24 cellular contexts compared by ENCODE assay signal in the genomic region with DNA sequence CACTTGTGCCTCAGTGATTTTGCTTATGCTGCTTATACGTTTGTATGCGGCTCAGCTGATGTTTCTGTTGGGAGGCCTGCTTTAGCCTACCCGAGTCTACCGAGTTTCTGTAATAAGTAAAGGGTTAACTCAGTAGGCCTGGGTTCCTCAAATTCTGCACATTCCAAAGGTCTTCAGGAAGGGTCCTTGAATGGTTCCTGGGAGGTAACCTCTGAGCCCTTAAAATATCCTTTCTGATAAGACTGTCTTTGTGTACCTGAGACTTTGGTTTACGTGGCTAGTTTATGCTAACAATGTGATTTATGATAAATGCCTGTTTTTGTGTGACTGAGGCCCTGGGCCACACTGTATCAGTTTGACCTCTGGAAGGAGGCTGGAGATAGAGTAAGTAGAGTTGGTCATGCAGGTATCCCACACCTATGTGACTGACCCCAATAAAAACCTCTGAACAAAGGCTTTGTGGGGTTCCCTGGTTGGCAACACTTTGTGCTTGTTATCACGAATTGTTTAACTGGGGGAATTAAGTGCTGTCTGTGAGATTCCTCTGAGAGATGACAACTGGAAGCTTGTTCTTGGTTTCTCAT. TPM values are rescaled to one million over a fixed set of nuclear protein-coding genes. Genes with fewer than 3 reads are reported as not detected.
DNase-seq lines count a peak whose midpoint lies in the region; ATAC-seq and TF ChIP-seq lines count a peak whose summit lies in the region.
"Had no signal": no experiment of that assay in that cellular context is flagged by ENCODE, and none has a peak within 500 bp of the region (broad histone marks: within the 10 kb centered on the region; RNA-seq: fewer than 3 reads in every experiment).

No MANE protein-coding gene starts in this region.

- POLR2A ChIA-PET in MCF 10A (lab: Yijun Ruan, JAX) = interaction anchor here (1.0 kb wide), 1 partner anchor 94 kb away, joined by 3 read pairs; no protein-coding TSS in a partner anchor

- peak overlapping the region; percentile 5 for H3K56ac ChIP-seq in mesendoderm (ENCODE audit: low read length)

- H3K27me3 ChIP-seq in mammary epithelial cell (ENCODE audit: insufficient read depth, low read length) (no peaks in the 10 kb centered on the region), hepatocyte (no peaks in the 10 kb centered on the region), mesendoderm (ENCODE audit: insufficient read depth, low read length, poor library complexity) (no peaks in the 10 kb centered on the region)
- H3K27me3 ChIP-seq: BLaER1, SJCRH30 had no signal

- H3K4ac ChIP-seq in mesendoderm (ENCODE audit: low read depth, low read length) = no peak overlapping the region

- H2BK120ac ChIP-seq in mesendoderm (ENCODE audit: low read depth, low read length) = no peak overlapping the region

- H3K27me3 Mint-ChIP-seq in MCF 10A (ENCODE audit: insufficient read depth, unreplicated experiment) = no peaks in the 10 kb centered on the region

- no peak overlapping the region for H2BK5ac ChIP-seq in mesendoderm (ENCODE audit: low read length)

- H2AFZ ChIP-seq in mammary epithelial cell (ENCODE audit: low read depth, low read length) = peak overlapping the region; percentile 32
- no peak overlapping the region for H2AFZ ChIP-seq in hepatocyte

- intact Hi-C loops in mammary epithelial cell (cut with micrococcal nuclease) (no loop called here), MCF 10A (cut with micrococcal nuclease) (loop anchor here (10.0 kb wide), 1 partner anchor 152 kb away; no protein-coding TSS in a partner anchor), head of caudate nucleus (cut with DNase I) (no loop called here)

- TF ChIP-seq CTCF in mammary epithelial cell (conservative IDR thresholded peaks at IDR 0.05 in 1 of 2, IDR thresholded peaks at IDR 0.05 in 1 of 2; ENCODE audit: extremely low read depth in 1 of 2, insufficient read depth in 1 of 2, low read depth in 1 of 2, low read length in 2 of 2) (no peak), MCF 10A (IDR thresholded peaks at IDR 0.05; ENCODE audit: unreplicated experiment) (no peak), hepatocyte (IDR thresholded peaks at IDR 0.05; ENCODE audit: poor library complexity) (no peak)

- no peaks in the 10 kb centered on the region for H3K4me1 Mint-ChIP-seq in MCF 10A (ENCODE audit: insufficient read depth, unreplicated experiment)

- H3K27ac Mint-ChIP-seq in MCF 10A (ENCODE audit: low read depth, unreplicated experiment) = no peak overlapping the region
- H3K27ac Mint-ChIP-seq: CD4-positive, alpha-beta T cell had no signal

- BruUV-seq in mammary epithelial cell (replicated peaks; lab: Mats Ljungman, UMichigan) (no TSS peak), MCF 10A (replicated peaks; lab: Mats Ljungman, UMichigan) (no TSS peak)

- no peaks in the 10 kb centered on the region for H3K36me3 Mint-ChIP-seq in MCF 10A (ENCODE audit: insufficient read depth, unreplicated experiment)

- H3K9me3 Mint-ChIP-seq in MCF 10A (ENCODE audit: unreplicated experiment) = no peaks in the 10 kb centered on the region
- H3K9me3 Mint-ChIP-seq: CD4-positive, alpha-beta T cell had no signal

- ATAC-seq in HG03457 (IDR thresholded peaks at IDR 0.05; ENCODE audit: unreplicated experiment) = no peak
- ATAC-seq in HG03045 (IDR thresholded peaks at IDR 0.05; ENCODE audit: unreplicated experiment) = no peak
- ATAC-seq: K562 had no signal

- H3K4me2 ChIP-seq in mammary epithelial cell (ENCODE audit: insufficient read depth, low read depth, low read length) (no peak overlapping the region), hepatocyte (peak overlapping the region; percentile 6), mesendoderm (ENCODE audit: low read length) (no peak overlapping the region)
- H3K4me2 ChIP-seq: BLaER1 had no signal

- no peak overlapping the region for H2BK15ac ChIP-seq in mesendoderm (replicated peaks; ENCODE audit: low read depth)

- no peaks in the 10 kb centered on the region for H3K9me3 ChIP-seq in mammary epithelial cell (replicated peaks; ENCODE audit: insufficient read depth, low read length)
- no peaks in the 10 kb centered on the region for H3K9me3 ChIP-seq in hepatocyte (ENCODE audit: low read depth)
- H3K9me3 ChIP-seq: BLaER1, HAP-1, SJCRH30 had no signal

- H4K20me1 ChIP-seq in mammary epithelial cell (ENCODE audit: insufficient read depth, low read length) = no peaks in the 10 kb centered on the region
- H4K20me1 ChIP-seq in hepatocyte (ENCODE audit: insufficient read depth, poor library complexity, severe bottlenecking) = no peaks in the 10 kb centered on the region
- H4K20me1 ChIP-seq: BLaER1 had no signal

- H3K18ac ChIP-seq in mesendoderm (ENCODE audit: low read length) = peak overlapping the region; percentile 56

- no peak overlapping the region for H2AK5ac ChIP-seq in mesendoderm (ENCODE audit: low read length)

- H3K79me2 ChIP-seq in mammary epithelial cell (ENCODE audit: insufficient read depth, low read length) = no peaks in the 10 kb centered on the region
- H3K79me2 ChIP-seq in hepatocyte = no peaks in the 10 kb centered on the region
- H3K79me2 ChIP-seq in mesendoderm (ENCODE audit: control insufficient read depth, insufficient read depth, low read length) = no peaks in the 10 kb centered on the region

- dilution Hi-C loops in mammary epithelial cell (cut with HindIII; ENCODE audit: low sequenced_read_pairs) = no loop called here

- 84% methylated on average over 6 of the region's 6 CpGs for WGBS in mammary epithelial cell (ENCODE audit: low coverage, missing lambda C conversion rate)
- 35% methylated on average over 6 of the region's 6 CpGs for WGBS in hepatocyte (ENCODE audit: low lambda C conversion rate, missing lambda C conversion rate)
- WGBS in mesendoderm (ENCODE audit: extremely low coverage, insufficient coverage, low lambda C conversion rate) = no CpG with 5 or more reads among the region's 6 CpGs

- CTCF ChIA-PET in mammary epithelial cell (lab: Charles Lee; ENCODE audit: low non-redundant PET) = no interaction called here
- CTCF ChIA-PET in MCF 10A (lab: Yijun Ruan, JAX) = interaction anchor here (0.6 kb wide), 1 partner anchor 101 kb away, joined by 3 read pairs; no protein-coding TSS in a partner anchor

- H4K5ac ChIP-seq in mesendoderm (ENCODE audit: low read length) = no peak overlapping the region

- in situ Hi-C loops in mammary epithelial cell (cut with MboI; ENCODE audit: low sequenced_read_pairs in 2 of 2) = loop anchor here (10.0 to 25.0 kb wide), 2 partner anchors 302 to 425 kb away; no protein-coding TSS in a partner anchor

- H3K9ac ChIP-seq in mammary epithelial cell (ENCODE audit: insufficient read depth, low read length) = no peak overlapping the region
- H3K9ac ChIP-seq in mesendoderm (ENCODE audit: low read length) = no peak overlapping the region
- H3K9ac ChIP-seq: BLaER1 had no signal

- H3K4me1 ChIP-seq in mammary epithelial cell (ENCODE audit: insufficient read depth, low read length) (no peaks in the 10 kb centered on the region), hepatocyte (ENCODE audit: insufficient read depth) (peaks cover 15% of the 10 kb centered on the region), mesendoderm (ENCODE audit: control insufficient read depth, low read depth, low read length) (peaks cover 9% of the 10 kb centered on the region)
- H3K4me1 ChIP-seq: BLaER1 had no signal

- H3K27ac ChIP-seq in mammary epithelial cell (ENCODE audit: insufficient read depth, low read depth, low read length) (no peak overlapping the region), hepatocyte (peak overlapping the region; percentile 92), mesendoderm (ENCODE audit: low read depth, low read length) (peak overlapping the region; percentile 23)
- H3K27ac ChIP-seq: 22Rv1, BLaER1, SJCRH30 had no signal

- H3K4me3 Mint-ChIP-seq in MCF 10A (ENCODE audit: unreplicated experiment) = no peak overlapping the region
- H3K4me3 Mint-ChIP-seq: CD4-positive, alpha-beta T cell had no signal

- H3K23ac ChIP-seq in mesendoderm (ENCODE audit: low read length) = no peak overlapping the region

- H3K36me3 ChIP-seq in mammary epithelial cell (ENCODE audit: insufficient read depth, low read length) = no peaks in the 10 kb centered on the region
- H3K36me3 ChIP-seq in hepatocyte (replicated peaks; ENCODE audit: insufficient read depth, low read depth) = no peaks in the 10 kb centered on the region
- H3K36me3 ChIP-seq in mesendoderm (ENCODE audit: control insufficient read depth, insufficient read depth, low read length) = no peaks in the 10 kb centered on the region
- H3K36me3 ChIP-seq: BLaER1, HAP-1, SJCRH30 had no signal

- H3K4me3 ChIP-seq in mammary epithelial cell (replicated peaks in 1 of 3; ENCODE audit: insufficient read depth in 1 of 3, low read depth in 2 of 3, low read length in 3 of 3) (no peak overlapping the region), hepatocyte (no peak overlapping the region), mesendoderm (ENCODE audit: low read length) (no peak overlapping the region)
- H3K4me3 ChIP-seq: BLaER1, HAP-1, K562, SJCRH30 had no signal

- no peak for DNase-seq in mammary epithelial cell
- DNase-seq in MCF 10A (ENCODE audit: unreplicated experiment) = no peak
- peak; percentile 48 for DNase-seq in hepatocyte (ENCODE audit: low spot score)
- DNase-seq in mesendoderm = peak; percentile 88
- DNase-seq in head of caudate nucleus = no peak
- no peak for DNase-seq in germinal center (ENCODE audit: low spot score)
- DNase-seq: ACHN; CD4-positive, alpha-beta T cell; COR-L47; DND-41; NCI-H1092 treated with DMSO at 0.1 percent for 48 hours; NCI-H146; NCI-H2029; NCI-H2171 treated with DMSO at 0.1 percent for 48 hours; NCI-H446; NCI-H526; OCI-M1; SJCRH30 had no signal

- H3K9me2 ChIP-seq in hepatocyte (replicated peaks; ENCODE audit: insufficient read depth) = no peaks in the 10 kb centered on the region

- no peak overlapping the region for H4K8ac ChIP-seq in mesendoderm (ENCODE audit: low read depth, low read length)

- no peaks in the 10 kb centered on the region for H3K79me1 ChIP-seq in mesendoderm (ENCODE audit: low read length)

RNA-seq across cellular contexts. Expression of a gene that starts 18.9 kb away (rescaled TPM):
- total RNA-seq in mammary epithelial cell = 10 to 100 TPM; 19.8 to 39.5 TPM
- 10.8 TPM for polyA plus RNA-seq in mammary epithelial cell
- polyA minus RNA-seq in mammary epithelial cell = 13.9 TPM
- 45.4 and 56.8 TPM in 2 replicates for total RNA-seq in MCF 10A (2022)
- total RNA-seq in hepatocyte = 23.7 and 27.9 TPM in 2 replicates
- 15.6 and 17.1 TPM in 2 replicates for polyA plus RNA-seq in hepatocyte
- 22.5 TPM for polyA plus RNA-seq in mesendoderm (2013, experiment 1 of 2)
- 21.7 TPM for polyA plus RNA-seq in mesendoderm (2013, experiment 2 of 2)

Comparison
In these comparisons a context has a peak if more than half of its experiments do, and no peak if none do; other contexts are left out.
1. DNase-seq: peak in hepatocyte (single experiment) and mesendoderm (single experiment); none in mammary epithelial cell (single experiment), MCF 10A (single experiment), head of caudate nucleus (0 of 42) and germinal center (single experiment).